In genomic region chr11:20353829-20354434, GRCh38 we compare ENCODE assay signal across 8 cellular contexts. TPM values are rescaled to one million over a fixed set of nuclear protein-coding genes. Genes with fewer than 3 reads are reported as not detected.
A peak's percentile ranks its signal among the peaks of the same experiment; 100 is the strongest.
DNase-seq lines count a peak whose midpoint lies in the region; ATAC-seq and TF ChIP-seq lines count a peak whose summit lies in the region.

No MANE protein-coding gene starts in this region.

- ATAC-seq in GM18511 (IDR thresholded peaks at IDR 0.05; ENCODE audit: unreplicated experiment): peak; percentile 58
- peak; percentile 45 for ATAC-seq in sciatic nerve
- ATAC-seq in GM18517 (IDR thresholded peaks at IDR 0.05; ENCODE audit: unreplicated experiment): no peak
- ATAC-seq in HG03520 (IDR thresholded peaks at IDR 0.05; ENCODE audit: unreplicated experiment): no peak

- H3K27me3 ChIP-seq in WERI-Rb-1 (ENCODE audit: insufficient read depth, low read depth, severe bottlenecking): no peaks in the 10 kb centered on the region

- H3K9me3 ChIP-seq in WERI-Rb-1 (ENCODE audit: severe bottlenecking): no peaks in the 10 kb centered on the region

- TF ChIP-seq CTCF in WERI-Rb-1 (IDR thresholded peaks at IDR 0.05; ENCODE audit: low read depth, low read length): peak; percentile 75

- no peak overlapping the region for H3K4me3 ChIP-seq in WERI-Rb-1 (ENCODE audit: low read depth, low read length)

- H3K27ac ChIP-seq in WERI-Rb-1: no peak overlapping the region

- intact Hi-C loops in head of caudate nucleus (cut with DNase I) (loop anchor here (5.0 to 10.0 kb wide), 2 partner anchors 227 to 399 kb away; no protein-coding TSS in a partner anchor), sciatic nerve (cut with DNase I) (loop anchor here (10.0 kb wide), 1 partner anchor 229 kb away; no protein-coding TSS in a partner anchor)

- no peaks in the 10 kb centered on the region for H3K36me3 ChIP-seq in WERI-Rb-1

- DNase-seq in COR-L47 (lab: John Stamatoyannopoulos, UW): peak; percentile 38
- peak; percentile 31 for DNase-seq in NCI-H1092 (lab: John Stamatoyannopoulos, UW)
- peak; percentile 46 for DNase-seq in WERI-Rb-1
- peak in 40 of 42 donors; percentile 28 to 86 (median 62) for DNase-seq in head of caudate nucleus
- no peak for DNase-seq in sciatic nerve (ENCODE audit: low spot score)

RNA-seq across cellular contexts. Expression of gene HTATIP2, which starts 9.6 kb away (rescaled TPM):
- 26.5 TPM for total RNA-seq in sciatic nerve

RNA-seq across cellular contexts. Expression of gene PRMT3, which starts 33.6 kb away (rescaled TPM):
- 15.1 TPM for total RNA-seq in sciatic nerve

Comparison
In these comparisons a context has a peak if more than half of its experiments do, and no peak if none do; other contexts are left out.
1. ATAC-seq: peak in GM18511 (single experiment) and sciatic nerve (single experiment); none in GM18517 (single experiment) and HG03520 (single experiment).